ENCODE assay signal across 19 cellular contexts in genomic region chr20:42125426-42125825, GRCh38.
"Had no signal": no experiment of that assay in that cellular context is flagged by ENCODE, and none has a peak within 500 bp of the region (broad histone marks: within the 10 kb centered on the region; RNA-seq: fewer than 3 reads in every experiment).

No MANE protein-coding gene starts in this region.

- DNase-seq: esophagus squamous epithelium; foreskin fibroblast; kidney; left cardiac atrium; left ventricle myocardium inferior; mesenchymal stem cell; midbrain; nucleus accumbens; ovary; stimulated activated CD4-positive, alpha-beta T cell treated with anti-CD3 and anti-CD28 coated beads, Interleukin-2, amount 100 ng/mL, for 48 hours; stimulated activated naive CD4-positive, alpha-beta T cell treated with Interleukin-2 at 50 U/mL for 16 hours; trophoblast cell had no signal

- H3K9me3 Mint-ChIP-seq: dendritic cell treated with granulocyte-macrophage colony-stimulating factor and Interleukin-4, amounts not matched to agents 40 ng/mL and 50 ng/mL, for 4 days; neural progenitor cell had no signal

- H3K4me3 Mint-ChIP-seq: dendritic cell treated with granulocyte-macrophage colony-stimulating factor and Interleukin-4, amounts not matched to agents 40 ng/mL and 50 ng/mL, for 4 days; natural killer cell treated with Interleukin-12 subunit alpha and Interleukin-12 subunit beta and Interleukin-15 and Interleukin-18, amount 100 ng/mL, for 72 hours; neural progenitor cell had no signal

- H3K36me3 Mint-ChIP-seq: natural killer cell treated with Interleukin-12 subunit alpha and Interleukin-12 subunit beta and Interleukin-15 and Interleukin-18, amount 100 ng/mL, for 72 hours; neural progenitor cell had no signal

- H3K9me3 ChIP-seq: esophagus squamous epithelium, left ventricle myocardium inferior, ovary, right atrium auricular region had no signal

- H3K36me3 ChIP-seq: esophagus squamous epithelium, left ventricle myocardium inferior, neural progenitor cell, ovary, right atrium auricular region had no signal

- H3K4me1 ChIP-seq: esophagus squamous epithelium, left ventricle myocardium inferior, neural progenitor cell, right atrium auricular region had no signal

- H3K27me3 ChIP-seq: esophagus squamous epithelium, hepatocyte, neural progenitor cell, ovary, right atrium auricular region had no signal

- H3K4me3 ChIP-seq: esophagus squamous epithelium, hepatocyte, left ventricle myocardium inferior, lung, neural progenitor cell, ovary, right atrium auricular region, smooth muscle cell had no signal

- H3K27ac ChIP-seq: esophagus squamous epithelium, hepatocyte, neural progenitor cell, ovary, right atrium auricular region had no signal

- H3K27ac Mint-ChIP-seq: dendritic cell treated with granulocyte-macrophage colony-stimulating factor and Interleukin-4, amounts not matched to agents 40 ng/mL and 50 ng/mL, for 4 days; natural killer cell treated with Interleukin-12 subunit alpha and Interleukin-12 subunit beta and Interleukin-15 and Interleukin-18, amount 100 ng/mL, for 72 hours; neural progenitor cell had no signal

- H3K27me3 Mint-ChIP-seq: dendritic cell treated with granulocyte-macrophage colony-stimulating factor and Interleukin-4, amounts not matched to agents 40 ng/mL and 50 ng/mL, for 4 days; natural killer cell treated with Interleukin-12 subunit alpha and Interleukin-12 subunit beta and Interleukin-15 and Interleukin-18, amount 100 ng/mL, for 72 hours had no signal

- ATAC-seq: left cardiac atrium; natural killer cell treated with Interleukin-12 subunit alpha and Interleukin-12 subunit beta and Interleukin-15 and Interleukin-18, amount 100 ng/mL, for 72 hours had no signal
